ENCODE assay signal across 13 cellular contexts in the genomic region with DNA sequence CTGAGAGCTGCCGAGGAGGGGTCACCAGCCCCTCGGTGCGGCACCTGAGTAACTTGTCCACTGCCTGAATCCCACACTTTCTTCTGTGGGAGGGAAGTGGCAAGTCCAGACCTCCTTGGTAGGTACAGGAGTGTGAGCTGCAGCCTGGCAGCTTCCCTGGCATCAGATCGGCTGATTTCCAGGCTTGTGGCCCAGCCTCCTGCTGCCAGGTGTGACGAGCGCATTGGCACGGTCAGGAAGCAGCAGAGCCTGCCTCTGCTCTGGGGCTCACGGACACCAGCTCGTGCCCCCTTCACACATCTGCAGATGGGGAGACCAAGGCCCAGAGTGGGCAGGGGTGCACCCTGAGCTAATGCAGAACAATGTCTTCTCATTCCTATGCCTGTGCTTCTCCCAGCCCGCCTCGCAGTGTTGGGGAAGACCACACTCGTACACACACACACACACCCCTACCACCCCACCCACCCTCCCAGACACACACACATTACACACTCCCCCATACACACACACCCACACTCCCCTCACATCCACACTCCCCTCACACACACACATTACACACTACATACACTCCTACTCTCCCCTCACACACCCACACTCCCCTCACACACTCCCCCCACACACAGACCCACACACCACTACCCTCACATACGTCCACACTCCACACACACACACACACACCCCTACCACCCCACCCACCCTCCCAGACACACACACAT. TPM values are rescaled to one million over a fixed set of nuclear protein-coding genes. Genes with fewer than 3 reads are reported as not detected.
DNase-seq lines count a peak whose midpoint lies in the region; ATAC-seq and TF ChIP-seq lines count a peak whose summit lies in the region.
"Had no signal": no experiment of that assay in that cellular context is flagged by ENCODE, and none has a peak within 500 bp of the region (broad histone marks: within the 10 kb centered on the region; RNA-seq: fewer than 3 reads in every experiment).

No MANE protein-coding gene starts in this region.

- TF ChIP-seq RAD21 in SK-N-SH (IDR thresholded peaks at IDR 0.05; ENCODE audit: low read length) = no peak

- no peak for TF ChIP-seq EP300 in SK-N-SH (IDR thresholded peaks at IDR 0.05; ENCODE audit: borderline replicate concordance in 1 of 2, low read depth in 1 of 2, low read length in 1 of 2)
- no peak for TF ChIP-seq EP300 in transverse colon (IDR thresholded peaks at IDR 0.05; ENCODE audit: low read depth)

- no peaks in the 10 kb centered on the region for H3K9me2 ChIP-seq in SK-N-SH

- H3K9ac ChIP-seq in SK-N-SH = no peak overlapping the region

- TF ChIP-seq POLR2A in gastrocnemius medialis (IDR thresholded peaks at IDR 0.05) (no peak), transverse colon (IDR thresholded peaks at IDR 0.05) (no peak)

- H3K9me3 ChIP-seq in SK-N-SH (no peaks in the 10 kb centered on the region), gastrocnemius medialis (no peaks in the 10 kb centered on the region), transverse colon (no peaks in the 10 kb centered on the region)
- H3K9me3 ChIP-seq: esophagus muscularis mucosa had no signal

- intact Hi-C loops in gastrocnemius medialis (cut with DNase I; ENCODE audit: low total_unique reads) = no loop called here
- intact Hi-C loops in transverse colon (cut with DNase I; ENCODE audit: low total_unique reads) = no loop called here

- WGBS in SK-N-SH (ENCODE audit: low lambda C conversion rate) = 90% methylated on average over 12 of the region's 13 CpGs
- WGBS in transverse colon (ENCODE audit: low coverage in 1 of 2), 2 donors = 83 to 92% methylated on average over 1 to 13 of the region's 13 CpGs

- peaks cover 0 to 54% of the 10 kb centered on the region in 2 experiments; a peak in 1 of 4 replicates for H3K4me1 ChIP-seq in SK-N-SH (ENCODE audit: control insufficient read depth in 1 of 2, insufficient read depth in 2 of 2, low read depth in 1 of 2, low read length in 1 of 2)
- H3K4me1 ChIP-seq in gastrocnemius medialis = peaks cover 25 to 30% of the 10 kb centered on the region in 2 donors
- H3K4me1 ChIP-seq in transverse colon = peaks cover 0 to 16% (median 9%) of the 10 kb centered on the region in 4 donors

- DNase-seq in SK-N-SH (no peak), NCI-H1694 (lab: John Stamatoyannopoulos, UW) (peak; percentile 30), epithelial cell of esophagus (ENCODE audit: low read depth) (peak; percentile 11), gastrocnemius medialis (peak; percentile 41 to 75), HPDE6-E6E7 (ENCODE audit: extremely low spot score) (no peak), transverse colon (no peak)
- DNase-seq: activated CD4-positive, alpha-beta T cell treated with anti-CD3 and anti-CD28 coated beads for 36 hours; activated T-cell treated with anti-CD3 and anti-CD28 coated beads, Interleukin-2, amount 50 U/mL, for 24 hours; MV-4-11; NCI-H510A had no signal

- no peak overlapping the region for H3K4me3 ChIP-seq in SK-N-SH (ENCODE audit: low read depth in 2 of 2, low read length in 1 of 2)
- no peak overlapping the region for H3K4me3 ChIP-seq in epithelial cell of esophagus (ENCODE audit: low read length)
- H3K4me3 ChIP-seq in gastrocnemius medialis = no peak overlapping the region
- H3K4me3 ChIP-seq in transverse colon = no peak overlapping the region
- H3K4me3 ChIP-seq: esophagus muscularis mucosa had no signal

- CTCF ChIA-PET in SK-N-SH (lab: Yijun Ruan, JAX) = interaction anchor here (1.1 to 2.2 kb wide), 5 partner anchors 13 to 158 kb away, joined by 4 to 8 read pairs (median 5); no protein-coding TSS in a partner anchor

- no peaks in the 10 kb centered on the region for H3F3A ChIP-seq in SK-N-SH (replicated peaks; ENCODE audit: insufficient read depth)

- H3K4me2 ChIP-seq in SK-N-SH = no peak overlapping the region

- H3K27me3 ChIP-seq in SK-N-SH (ENCODE audit: insufficient read depth) = no peaks in the 10 kb centered on the region
- H3K27me3 ChIP-seq in gastrocnemius medialis = no peaks in the 10 kb centered on the region
- no peaks in the 10 kb centered on the region for H3K27me3 ChIP-seq in transverse colon
- H3K27me3 ChIP-seq: esophagus muscularis mucosa had no signal

- ATAC-seq in SK-N-SH treated with all-trans-retinoic acid at 6 μM for 48 hours (no peak), gastrocnemius medialis (peak; percentile 63 to 72), GM18511 (IDR thresholded peaks at IDR 0.05; ENCODE audit: unreplicated experiment) (no peak)

- TF ChIP-seq CTCF in SK-N-SH (IDR thresholded peaks at IDR 0.05) (no peak), epithelial cell of esophagus (IDR thresholded peaks at IDR 0.05; ENCODE audit: insufficient read depth, low read depth, low read length, missing control alignments) (no peak), gastrocnemius medialis (IDR thresholded peaks at IDR 0.05 in 4 of 5, conservative IDR thresholded peaks at IDR 0.05 in 1 of 5) (no peak), transverse colon (IDR thresholded peaks at IDR 0.05) (no peak)

- H3K27ac ChIP-seq in SK-N-SH (ENCODE audit: low read depth in 2 of 2, low read length in 1 of 2) (peak overlapping the region in 1 of 2 experiments; percentile 75; a peak in 2 of 4 replicates), gastrocnemius medialis (peak overlapping the region in 3 of 4 donors; percentile 25 to 41 (median 29)), transverse colon (no peak overlapping the region)
- H3K27ac ChIP-seq: esophagus muscularis mucosa had no signal

- no peak overlapping the region for H2AFZ ChIP-seq in SK-N-SH (ENCODE audit: low read depth)

- no peaks in the 10 kb centered on the region for H3K36me3 ChIP-seq in SK-N-SH (replicated peaks in 1 of 2; ENCODE audit: control insufficient read depth in 1 of 2, insufficient read depth in 2 of 2, low read length in 1 of 2)
- no peaks in the 10 kb centered on the region for H3K36me3 ChIP-seq in gastrocnemius medialis
- no peaks in the 10 kb centered on the region for H3K36me3 ChIP-seq in transverse colon

- no peaks in the 10 kb centered on the region for H3K79me2 ChIP-seq in SK-N-SH (ENCODE audit: insufficient read depth)

- H4K20me1 ChIP-seq in SK-N-SH (ENCODE audit: insufficient read depth) = no peaks in the 10 kb centered on the region

- POLR2A ChIA-PET in SK-N-SH (lab: Yijun Ruan, JAX) = interaction anchor here (1.2 to 1.3 kb wide), 2 partner anchors 8 to 39 kb away, joined by 3 to 6 read pairs; no protein-coding TSS in a partner anchor

- in situ Hi-C loops in gastrocnemius medialis (cut with MboI; ENCODE audit: low sequenced_read_pairs in 4 of 4) = no loop called here
- in situ Hi-C loops in transverse colon (cut with MboI; ENCODE audit: low pct_ligation_motif_present in 1 of 4, low pct_unique_long_range_greater_than_20kb in 1 of 4, low sequenced_read_pairs in 3 of 4) = no loop called here

TF ChIP-seq in SK-N-SH, 30 proteins besides CTCF, POLR2A, EP300 and RAD21 (continues in another document):
- TF ChIP-seq GATA2 (CRISPR knock-in tag; IDR thresholded peaks at IDR 0.05) = peak; percentile 63
- TF ChIP-seq TAF1 (IDR thresholded peaks at IDR 0.05; ENCODE audit: borderline replicate concordance, low read depth, low read length) = no peak
- TF ChIP-seq MXI1 (IDR thresholded peaks at IDR 0.05; ENCODE audit: low read depth, low read length) = no peak
- no peak for TF ChIP-seq PBX3 (IDR thresholded peaks at IDR 0.05)
- TF ChIP-seq RCOR1 (IDR thresholded peaks at IDR 0.05; ENCODE audit: low read length) = no peak

TF ChIP-seq in SK-N-SH treated with all-trans-retinoic acid at 6 μM for 48 hours, 23 proteins besides CTCF, POLR2A, EP300 and RAD21:
- TF ChIP-seq SNAI2 (CRISPR knock-in tag; IDR thresholded peaks at IDR 0.05) = no peak
TF ChIP-seq in SK-N-SH treated with all-trans-retinoic acid at 6 μM for 48 hours: peak in this region for 0.

RNA-seq across cellular contexts. Expression of gene SELENON, which starts 33.1 kb away (rescaled TPM):
- polyA plus RNA-seq in SK-N-SH (2012; rRNA removed) = 32.7 and 56.2 TPM in 2 replicates
- 42.6 and 69.9 TPM in 2 replicates for polyA plus RNA-seq in SK-N-SH (2012; cell fraction: cytosol; rRNA removed)
- polyA plus RNA-seq in SK-N-SH (2012; cell fraction: nucleus; rRNA removed) = 38.4 and 59.7 TPM in 2 replicates
- total RNA-seq in gastrocnemius medialis (10 to 100 TPM; 20.0 to 51.0 (median 43.3) TPM), transverse colon (10 to 100 TPM; 17.1 to 68.1 (median 24.4) TPM)

RNA-seq across cellular contexts. Expression of gene MTFR1L, which starts 52.9 kb away (rescaled TPM):
- 53.6 and 61.2 TPM in 2 replicates for polyA plus RNA-seq in SK-N-SH (2012; rRNA removed)
- 32.7 and 39.0 TPM in 2 replicates for polyA plus RNA-seq in SK-N-SH (2012; cell fraction: cytosol; rRNA removed)
- polyA plus RNA-seq in SK-N-SH (2012; cell fraction: nucleus; rRNA removed) = 205 and 223 TPM in 2 replicates
- total RNA-seq in gastrocnemius medialis (100 to 1,000 TPM; 123 to 186 (median 170) TPM), transverse colon (100 to 1,000 TPM in 1 of 4 donors, 10 to 100 TPM in 3; 73.2 to 125 (median 93.6) TPM)

Comparison
In these comparisons a context has a peak if more than half of its experiments do, and no peak if none do; other contexts are left out.
1. DNase-seq: peak in NCI-H1694 (single experiment), epithelial cell of esophagus (single experiment) and gastrocnemius medialis (2 of 2); none in SK-N-SH (single experiment), HPDE6-E6E7 (single experiment) and transverse colon (single experiment).
2. H3K27ac ChIP-seq: peak in gastrocnemius medialis (3 of 4); none in transverse colon (0 of 4).
3. ATAC-seq: peak in gastrocnemius medialis (2 of 2); none in SK-N-SH treated with all-trans-retinoic acid at 6 μM for 48 hours (single experiment) and GM18511 (single experiment).